In the genomic region with DNA sequence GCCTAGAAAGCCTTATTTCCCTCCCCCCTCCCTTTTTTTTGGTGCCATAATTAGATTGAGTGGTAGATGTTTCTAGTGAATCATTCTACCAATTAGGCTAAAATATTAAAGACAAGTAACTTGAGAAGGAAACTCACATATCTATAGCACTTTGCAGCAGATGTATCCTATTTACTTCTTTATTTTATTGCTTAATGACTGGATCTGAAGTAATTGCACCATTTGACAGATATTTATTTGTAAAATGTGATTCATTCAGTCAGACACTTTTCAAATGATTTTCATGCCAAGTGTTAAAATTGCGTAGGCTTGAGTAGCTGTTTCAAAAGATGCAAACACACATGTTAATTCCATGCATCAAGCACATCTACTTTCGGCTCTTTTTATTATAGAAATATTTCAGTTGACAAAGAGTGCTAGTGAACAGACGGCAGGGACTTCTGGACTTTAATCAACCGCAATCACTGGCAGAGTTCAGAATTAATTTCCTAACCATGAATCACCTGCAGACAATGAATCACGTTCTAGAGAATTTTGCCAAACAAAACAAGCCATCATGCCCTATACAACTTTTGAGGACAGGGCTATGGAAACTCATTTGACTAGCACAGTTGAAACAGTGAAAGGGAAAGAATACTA, we compare ENCODE assay signal across 10 cellular contexts.
A peak's percentile ranks its signal among the peaks of the same experiment; 100 is the strongest.
DNase-seq lines count a peak whose midpoint lies in the region; ATAC-seq lines count a peak whose summit lies in the region.
"Had no signal": no experiment of that assay in that cellular context is flagged by ENCODE, and none has a peak within 500 bp of the region (broad histone marks: within the 10 kb centered on the region; RNA-seq: fewer than 3 reads in every experiment).

No MANE protein-coding gene starts in this region.

- no peaks in the 10 kb centered on the region for H3K4me1 Mint-ChIP-seq in activated naive CD8-positive, alpha-beta T cell treated with anti-CD3 and anti-CD28 coated beads, Interleukin-2, amount 50 U/mL, for 24 hours

- DNase-seq in EH (ENCODE audit: low read depth) (peak; percentile 92), NCI-H226 (peak; percentile 47), dermis microvascular lymphatic vessel endothelial cell (ENCODE audit: low read depth in 2 of 2) (peak; percentile 86 to 94), mucosa of gallbladder (ENCODE audit: low spot score) (peak; percentile 21), NK-92 (lab: John Stamatoyannopoulos, UW; ENCODE audit: unreplicated experiment) (no peak), germinal center (ENCODE audit: low spot score) (no peak), middle frontal gyrus (ENCODE audit: extremely low spot score, low spot score) (no peak)
- no peak for DNase-seq in activated naive CD8-positive, alpha-beta T cell treated with anti-CD3 and anti-CD28 coated beads, Interleukin-2, amount 50 U/mL, for 24 hours
- DNase-seq: Karpas-422 had no signal

- peaks cover 1% of the 10 kb centered on the region for H3K27me3 Mint-ChIP-seq in activated naive CD8-positive, alpha-beta T cell treated with anti-CD3 and anti-CD28 coated beads, Interleukin-2, amount 50 U/mL, for 24 hours
- H3K27me3 Mint-ChIP-seq: type B pancreatic cell had no signal

- H3K9me3 Mint-ChIP-seq in activated naive CD8-positive, alpha-beta T cell treated with anti-CD3 and anti-CD28 coated beads, Interleukin-2, amount 50 U/mL, for 24 hours: no peaks in the 10 kb centered on the region
- H3K9me3 Mint-ChIP-seq: type B pancreatic cell had no signal

- no peaks in the 10 kb centered on the region for H3K36me3 Mint-ChIP-seq in activated naive CD8-positive, alpha-beta T cell treated with anti-CD3 and anti-CD28 coated beads, Interleukin-2, amount 50 U/mL, for 24 hours (ENCODE audit: low read depth)
- H3K36me3 Mint-ChIP-seq: type B pancreatic cell had no signal

- no peak overlapping the region for H3K4me3 Mint-ChIP-seq in activated naive CD8-positive, alpha-beta T cell treated with anti-CD3 and anti-CD28 coated beads, Interleukin-2, amount 50 U/mL, for 24 hours
- H3K4me3 Mint-ChIP-seq: type B pancreatic cell had no signal

- no peak overlapping the region for H3K27ac Mint-ChIP-seq in activated naive CD8-positive, alpha-beta T cell treated with anti-CD3 and anti-CD28 coated beads, Interleukin-2, amount 50 U/mL, for 24 hours
- H3K27ac Mint-ChIP-seq: type B pancreatic cell had no signal

- no peak for ATAC-seq in activated naive CD8-positive, alpha-beta T cell treated with anti-CD3 and anti-CD28 coated beads, Interleukin-2, amount 50 U/mL, for 24 hours

Comparison
In these comparisons a context has a peak if more than half of its experiments do, and no peak if none do; other contexts are left out.
1. DNase-seq: peak in EH (single experiment), NCI-H226 (single experiment), dermis microvascular lymphatic vessel endothelial cell (2 of 2) and mucosa of gallbladder (single experiment); none in activated naive CD8-positive, alpha-beta T cell treated with anti-CD3 and anti-CD28 coated beads, Interleukin-2, amount 50 U/mL, for 24 hours (single experiment), NK-92 (single experiment), germinal center (single experiment) and middle frontal gyrus (single experiment).